ENCODE assay signal across 9 cellular contexts in the genomic region with DNA sequence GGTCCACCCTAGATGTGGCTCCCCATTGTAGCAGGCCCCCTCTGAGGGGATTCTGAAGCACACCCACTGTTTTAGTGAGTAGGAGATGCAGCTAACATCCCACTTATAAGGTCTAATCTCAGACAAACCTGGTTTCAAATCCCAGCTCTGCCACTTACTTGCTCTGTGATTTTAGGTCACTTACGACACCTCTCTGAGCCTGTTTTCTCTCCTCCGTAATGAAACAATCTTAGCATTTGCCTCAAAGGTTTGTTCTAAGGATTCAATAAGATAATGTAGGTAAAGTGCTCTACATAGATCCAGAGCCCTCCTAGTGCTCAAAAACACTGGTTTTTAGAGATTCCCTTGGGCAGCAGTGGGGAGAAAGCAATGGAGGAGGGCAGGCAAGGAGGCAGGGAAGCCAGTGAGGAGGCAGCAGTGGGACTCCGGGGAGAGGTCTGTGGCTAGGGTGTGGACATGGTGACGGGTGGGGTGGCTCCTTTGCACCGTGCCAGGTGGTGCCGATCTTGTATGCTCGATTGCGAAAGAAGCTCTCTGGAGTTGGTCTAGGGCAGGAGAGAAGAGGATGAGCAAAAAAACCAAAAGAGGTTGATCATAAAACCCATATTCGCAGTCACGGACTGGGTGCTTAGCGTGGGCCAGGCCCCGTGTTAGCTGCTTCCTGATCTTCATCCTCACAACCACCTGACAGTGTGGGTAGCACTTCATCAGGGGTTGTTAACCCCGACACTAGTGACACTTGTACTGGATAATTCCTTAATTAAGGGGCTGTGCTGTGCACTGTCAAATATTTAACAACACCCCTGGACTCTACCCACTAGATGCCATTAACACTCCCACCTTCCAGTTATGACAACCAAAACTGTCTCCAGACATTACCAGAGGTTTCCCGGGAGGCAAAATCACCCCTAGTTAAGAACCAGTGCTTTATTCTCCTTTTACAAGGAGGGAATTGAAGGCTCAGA. TPM values are rescaled to one million over a fixed set of nuclear protein-coding genes. Genes with fewer than 3 reads are reported as not detected.
DNase-seq lines count a peak whose midpoint lies in the region; ATAC-seq and TF ChIP-seq lines count a peak whose summit lies in the region.
"Had no signal": no experiment of that assay in that cellular context is flagged by ENCODE, and none has a peak within 500 bp of the region (broad histone marks: within the 10 kb centered on the region; RNA-seq: fewer than 3 reads in every experiment).

No MANE protein-coding gene starts in this region.

- no peak overlapping the region for H3K9ac ChIP-seq in trophoblast cell (ENCODE audit: low read length)

- H3K79me1 ChIP-seq in trophoblast cell (ENCODE audit: low read length): no peaks in the 10 kb centered on the region

- TF ChIP-seq CTCF in coronary artery (IDR thresholded peaks at IDR 0.05): no peak

- no peaks in the 10 kb centered on the region for H3K36me3 ChIP-seq in naive thymus-derived CD4-positive, alpha-beta T cell (ENCODE audit: control insufficient read depth in 2 of 3, insufficient read depth in 3 of 3, low read length in 3 of 3)
- H3K36me3 ChIP-seq in urinary bladder (ENCODE audit: insufficient read depth) (no peaks in the 10 kb centered on the region), trophoblast cell (ENCODE audit: control insufficient read depth in 1 of 2, insufficient read depth in 2 of 2, low read length in 2 of 2) (no peaks in the 10 kb centered on the region)

- H3K18ac ChIP-seq in trophoblast cell (ENCODE audit: low read length): no peak overlapping the region

- H3K9me3 ChIP-seq in naive thymus-derived CD4-positive, alpha-beta T cell (ENCODE audit: control insufficient read depth in 2 of 3, low read length in 3 of 3): peaks cover 0 to 8% (median 0%) of the 10 kb centered on the region in 3 experiments
- H3K9me3 ChIP-seq in trophoblast cell (ENCODE audit: insufficient read depth, low read depth, low read length): peaks cover 5% of the 10 kb centered on the region

- peaks cover under 1% of the 10 kb centered on the region for H3K36me3 Mint-ChIP-seq in activated T-cell treated with anti-CD3 and anti-CD28 coated beads, Interleukin-2, amount 50 U/mL, for 24 hours (ENCODE audit: low read depth)
- H3K36me3 Mint-ChIP-seq in naive thymus-derived CD4-positive, alpha-beta T cell: peaks cover 0 to 27% (median 0%) of the 10 kb centered on the region in 5 donors
- no peaks in the 10 kb centered on the region for H3K36me3 Mint-ChIP-seq in activated naive CD4-positive, alpha-beta T cell treated with anti-CD3 and anti-CD28 coated beads for 36 hours (ENCODE audit: low read depth)

- H3K4me2 ChIP-seq in trophoblast cell (ENCODE audit: low read length): no peak overlapping the region

- H3K4me1 ChIP-seq in naive thymus-derived CD4-positive, alpha-beta T cell (ENCODE audit: control insufficient read depth in 2 of 2, insufficient read depth in 2 of 2, low read length in 2 of 2): peaks cover 0 to 3% of the 10 kb centered on the region in 2 donors
- peaks cover 7% of the 10 kb centered on the region for H3K4me1 ChIP-seq in urinary bladder (ENCODE audit: insufficient read depth)
- no peaks in the 10 kb centered on the region for H3K4me1 ChIP-seq in trophoblast cell (ENCODE audit: control insufficient read depth in 1 of 2, insufficient read depth in 2 of 2, low read length in 2 of 2)

- no peaks in the 10 kb centered on the region for H3K27me3 ChIP-seq in naive thymus-derived CD4-positive, alpha-beta T cell (ENCODE audit: control insufficient read depth in 2 of 2, insufficient read depth in 2 of 2, low read length in 2 of 2)
- H3K27me3 ChIP-seq in trophoblast cell (ENCODE audit: insufficient read depth, low read length): no peaks in the 10 kb centered on the region

- POLR2A ChIA-PET in naive thymus-derived CD4-positive, alpha-beta T cell (lab: Charles Lee): no interaction called here

- H3K14ac ChIP-seq in trophoblast cell (ENCODE audit: low read length): no peak overlapping the region

- no peaks in the 10 kb centered on the region for H3K79me2 ChIP-seq in trophoblast cell (ENCODE audit: control insufficient read depth, insufficient read depth, low read length, poor library complexity)

- intact Hi-C loops in naive thymus-derived CD4-positive, alpha-beta T cell (cut with micrococcal nuclease): no loop called here
- intact Hi-C loops in activated naive CD4-positive, alpha-beta T cell treated with anti-CD3 and anti-CD28 coated beads for 36 hours (cut with micrococcal nuclease): no loop called here

- no peak overlapping the region for H4K12ac ChIP-seq in trophoblast cell (ENCODE audit: low read depth, low read length)

- peaks cover 36% of the 10 kb centered on the region for H3K27me3 Mint-ChIP-seq in activated T-cell treated with anti-CD3 and anti-CD28 coated beads, Interleukin-2, amount 50 U/mL, for 24 hours
- peaks cover 0 to 20% (median 14%) of the 10 kb centered on the region in 5 donors for H3K27me3 Mint-ChIP-seq in naive thymus-derived CD4-positive, alpha-beta T cell
- H3K27me3 Mint-ChIP-seq in activated naive CD4-positive, alpha-beta T cell treated with anti-CD3 and anti-CD28 coated beads for 36 hours (ENCODE audit: low read depth): peaks cover 7% of the 10 kb centered on the region

- no peak for DNase-seq in activated T-cell treated with anti-CD3 and anti-CD28 coated beads, Interleukin-2, amount 50 U/mL, for 24 hours
- DNase-seq in activated T-cell treated with anti-CD3 and anti-CD28 coated beads for 4 hours (no peak), coronary artery (ENCODE audit: low spot score) (peak; percentile 72), NCI-H2107 treated with DMSO at 0.1 percent for 48 hours (lab: John Stamatoyannopoulos, UW; ENCODE audit: unreplicated experiment) (no peak), trophoblast cell (no peak)
- no peak for DNase-seq in naive thymus-derived CD4-positive, alpha-beta T cell
- no peak for DNase-seq in activated naive CD4-positive, alpha-beta T cell treated with anti-CD3 and anti-CD28 coated beads for 36 hours
- DNase-seq: NCI-H2081 treated with DMSO at 0.1 percent for 48 hours had no signal

- no peak overlapping the region for H3K23ac ChIP-seq in trophoblast cell (ENCODE audit: low read length)

- H2AFZ ChIP-seq in trophoblast cell (ENCODE audit: insufficient read depth, low read length, poor library complexity): no peak overlapping the region

- no peak overlapping the region for H4K91ac ChIP-seq in trophoblast cell (ENCODE audit: low read depth, low read length)

- H3K27ac Mint-ChIP-seq in activated T-cell treated with anti-CD3 and anti-CD28 coated beads, Interleukin-2, amount 50 U/mL, for 24 hours: peak overlapping the region; percentile 71
- peak overlapping the region in 1 of 9 donors; percentile 47 for H3K27ac Mint-ChIP-seq in naive thymus-derived CD4-positive, alpha-beta T cell
- no peak overlapping the region for H3K27ac Mint-ChIP-seq in activated naive CD4-positive, alpha-beta T cell treated with anti-CD3 and anti-CD28 coated beads for 36 hours

- 60% methylated on average over 14 of the region's 14 CpGs for WGBS in urinary bladder
- no CpG with 5 or more reads among the region's 14 CpGs for WGBS in trophoblast cell (ENCODE audit: extremely low coverage, insufficient coverage, insufficient read length)

- H3K9me3 Mint-ChIP-seq in activated T-cell treated with anti-CD3 and anti-CD28 coated beads, Interleukin-2, amount 50 U/mL, for 24 hours: peaks cover 4% of the 10 kb centered on the region
- H3K9me3 Mint-ChIP-seq in naive thymus-derived CD4-positive, alpha-beta T cell: peaks cover 0 to 8% (median 4%) of the 10 kb centered on the region in 11 donors
- peaks cover 5% of the 10 kb centered on the region for H3K9me3 Mint-ChIP-seq in activated naive CD4-positive, alpha-beta T cell treated with anti-CD3 and anti-CD28 coated beads for 36 hours

- no peak overlapping the region for H2BK120ac ChIP-seq in trophoblast cell (ENCODE audit: insufficient read depth, low read length, poor library complexity)

- H3K4me3 ChIP-seq in coronary artery (no peak overlapping the region), urinary bladder (ENCODE audit: low read depth, low read length) (no peak overlapping the region), trophoblast cell (ENCODE audit: low read depth, low read length) (no peak overlapping the region)
- H3K4me3 ChIP-seq in naive thymus-derived CD4-positive, alpha-beta T cell (ENCODE audit: low read length): no peak overlapping the region

- H4K8ac ChIP-seq in trophoblast cell (ENCODE audit: low read depth, low read length): no peak overlapping the region

- CTCF ChIA-PET in naive thymus-derived CD4-positive, alpha-beta T cell (lab: Charles Lee): no interaction called here
- CTCF ChIA-PET in activated naive CD4-positive, alpha-beta T cell treated with anti-CD3 and anti-CD28 coated beads for 36 hours (lab: Charles Lee): no interaction called here

- H3K4me1 Mint-ChIP-seq in activated T-cell treated with anti-CD3 and anti-CD28 coated beads, Interleukin-2, amount 50 U/mL, for 24 hours (ENCODE audit: low read depth): peaks cover 27% of the 10 kb centered on the region
- H3K4me1 Mint-ChIP-seq in naive thymus-derived CD4-positive, alpha-beta T cell: peaks cover 0 to 54% (median 0%) of the 10 kb centered on the region in 7 donors
- no peaks in the 10 kb centered on the region for H3K4me1 Mint-ChIP-seq in activated naive CD4-positive, alpha-beta T cell treated with anti-CD3 and anti-CD28 coated beads for 36 hours (ENCODE audit: low read depth)

- H2BK12ac ChIP-seq in trophoblast cell (ENCODE audit: low read length): no peak overlapping the region

- no peak overlapping the region for H3K4ac ChIP-seq in trophoblast cell (ENCODE audit: low read depth, low read length)

- no peak overlapping the region for H2AK5ac ChIP-seq in trophoblast cell (ENCODE audit: low read length)

- H3K4me3 Mint-ChIP-seq in activated T-cell treated with anti-CD3 and anti-CD28 coated beads, Interleukin-2, amount 50 U/mL, for 24 hours: no peak overlapping the region
- H3K4me3 Mint-ChIP-seq in naive thymus-derived CD4-positive, alpha-beta T cell: no peak overlapping the region
- no peak overlapping the region for H3K4me3 Mint-ChIP-seq in activated naive CD4-positive, alpha-beta T cell treated with anti-CD3 and anti-CD28 coated beads for 36 hours

- H3K27ac ChIP-seq in coronary artery (peak overlapping the region; percentile 75 to 95), urinary bladder (ENCODE audit: low read depth) (peak overlapping the region; percentile 55), trophoblast cell (ENCODE audit: low read depth, low read length) (no peak overlapping the region)
- H3K27ac ChIP-seq in naive thymus-derived CD4-positive, alpha-beta T cell (ENCODE audit: low read depth, low read length): no peak overlapping the region

- peak; percentile 19 for ATAC-seq in naive thymus-derived CD4-positive, alpha-beta T cell

- H2BK5ac ChIP-seq in trophoblast cell (ENCODE audit: low read depth, low read length, poor library complexity): no peak overlapping the region

RNA-seq across cellular contexts. Expression of a gene that starts 16.8 kb away (rescaled TPM):
- total RNA-seq in naive thymus-derived CD4-positive, alpha-beta T cell: 10 to 100 TPM in 1 of 5 experiments, not detected in 4; 12.5 TPM
- not detected for polyA plus RNA-seq in naive thymus-derived CD4-positive, alpha-beta T cell
- total RNA-seq in urinary bladder: 118 TPM
- polyA plus RNA-seq in urinary bladder: 142 TPM
- not detected for total RNA-seq in activated naive CD4-positive, alpha-beta T cell treated with anti-CD3 and anti-CD28 coated beads for 36 hours
- polyA plus RNA-seq in trophoblast cell (2013): 11.2 and 11.8 TPM in 2 replicates

Comparison
In these comparisons a context has a peak if more than half of its experiments do, and no peak if none do; other contexts are left out.
1. H3K27ac ChIP-seq: peak in coronary artery (2 of 2) and urinary bladder (single experiment); none in naive thymus-derived CD4-positive, alpha-beta T cell (single experiment) and trophoblast cell (single experiment).